ENCODE assay signal across 30 cellular contexts in genomic region chr16:28274676-28275075, GRCh38.
"Had no signal": no experiment of that assay in that cellular context is flagged by ENCODE, and none has a peak within 500 bp of the region (broad histone marks: within the 10 kb centered on the region; RNA-seq: fewer than 3 reads in every experiment).

No MANE protein-coding gene starts in this region.

- H3K36me3 ChIP-seq: brain microvascular endothelial cell, breast epithelium had no signal

- H3K4me3 ChIP-seq: body of pancreas, breast epithelium had no signal

- H3K27ac Mint-ChIP-seq: activated B cell treated with CpG ODN at 0.5 μM for 24 hours; activated CD4-positive, alpha-beta memory T cell treated with anti-CD3 and anti-CD28 coated beads, Interleukin-2, amount 10 ng/mL, durations not matched to agents 7 days and 5 days; activated CD4-positive, alpha-beta T cell treated with anti-CD3 and anti-CD28 coated beads, Interleukin-2, amount 10 ng/mL, durations not matched to agents 7 days and 5 days; activated CD8-positive, alpha-beta memory T cell treated with anti-CD3 and anti-CD28 coated beads, Interleukin-2, amount 10 ng/mL, durations not matched to agents 7 days and 5 days; activated naive CD8-positive, alpha-beta T cell; activated naive CD8-positive, alpha-beta T cell treated with anti-CD3 and anti-CD28 coated beads, Interleukin-2, amount 10 ng/mL, durations not matched to agents 7 days and 5 days; activated naive CD8-positive, alpha-beta T cell treated with anti-CD3 and anti-CD28 coated beads, Interleukin-2, amount 50 U/mL, for 24 hours; activated T-cell treated with anti-CD3 and anti-CD28 coated beads, Interleukin-2, amount 50 U/mL, for 24 hours; activated T-helper 2 cell treated with anti-CD3 and anti-CD28 coated beads, Interferon-gamma antibody, Interleukin-2, Interleukin-4, amounts not matched to agents 10 μg/mL and 5 μg/mL and 100 μg/mL, durations not matched to agents 14 hours and 24 hours and 36 hours; T-helper 1 cell treated with Interleukin-12 subunit alpha and Interleukin-12 subunit beta and Interleukin-4 antibody, amounts not matched to agents 30 μg/mL and 1 μg/mL, for 36 hours; T-helper 2 cell treated with Interferon-gamma antibody and Interleukin-4, amounts not matched to agents 5 μg/mL and 100 μg/mL, for 36 hours had no signal

- H3K9me3 ChIP-seq: body of pancreas, breast epithelium had no signal

- H3K36me3 Mint-ChIP-seq: activated CD8-positive, alpha-beta memory T cell treated with anti-CD3 and anti-CD28 coated beads, Interleukin-2, amount 10 ng/mL, durations not matched to agents 7 days and 5 days; activated naive CD8-positive, alpha-beta T cell; activated naive CD8-positive, alpha-beta T cell treated with anti-CD3 and anti-CD28 coated beads, Interleukin-2, amount 10 ng/mL, durations not matched to agents 7 days and 5 days had no signal

- H3K4me3 Mint-ChIP-seq: activated B cell treated with CpG ODN at 0.5 μM for 24 hours; activated CD4-positive, alpha-beta memory T cell treated with anti-CD3 and anti-CD28 coated beads, Interleukin-2, amount 10 ng/mL, durations not matched to agents 7 days and 5 days; activated CD4-positive, alpha-beta T cell treated with anti-CD3 and anti-CD28 coated beads, Interleukin-2, amount 10 ng/mL, durations not matched to agents 7 days and 5 days; activated CD8-positive, alpha-beta memory T cell treated with anti-CD3 and anti-CD28 coated beads, Interleukin-2, amount 10 ng/mL, durations not matched to agents 7 days and 5 days; activated naive CD8-positive, alpha-beta T cell; activated naive CD8-positive, alpha-beta T cell treated with anti-CD3 and anti-CD28 coated beads, Interleukin-2, amount 10 ng/mL, durations not matched to agents 7 days and 5 days; activated naive CD8-positive, alpha-beta T cell treated with anti-CD3 and anti-CD28 coated beads, Interleukin-2, amount 50 U/mL, for 24 hours; activated T-cell treated with anti-CD3 and anti-CD28 coated beads, Interleukin-2, amount 50 U/mL, for 24 hours; T-helper 1 cell treated with Interleukin-12 subunit alpha and Interleukin-12 subunit beta and Interleukin-4 antibody, amounts not matched to agents 30 μg/mL and 1 μg/mL, for 36 hours; T-helper 2 cell treated with Interferon-gamma antibody and Interleukin-4, amounts not matched to agents 5 μg/mL and 100 μg/mL, for 36 hours had no signal

- ATAC-seq: activated CD8-positive, alpha-beta memory T cell treated with anti-CD3 and anti-CD28 coated beads, Interleukin-2, amount 10 ng/mL, durations not matched to agents 7 days and 5 days; activated naive CD8-positive, alpha-beta T cell treated with anti-CD3 and anti-CD28 coated beads, Interleukin-2, amount 50 U/mL, for 24 hours; body of pancreas had no signal

- H3K9me3 Mint-ChIP-seq: activated CD4-positive, alpha-beta memory T cell treated with anti-CD3 and anti-CD28 coated beads, Interleukin-2, amount 10 ng/mL, durations not matched to agents 7 days and 5 days; activated CD4-positive, alpha-beta T cell treated with anti-CD3 and anti-CD28 coated beads, Interleukin-2, amount 10 ng/mL, durations not matched to agents 7 days and 5 days; activated naive CD8-positive, alpha-beta T cell treated with anti-CD3 and anti-CD28 coated beads, Interleukin-2, amount 50 U/mL, for 24 hours; activated T-cell treated with anti-CD3 and anti-CD28 coated beads, Interleukin-2, amount 50 U/mL, for 24 hours; T-helper 2 cell treated with Interferon-gamma antibody and Interleukin-4, amounts not matched to agents 5 μg/mL and 100 μg/mL, for 36 hours had no signal

- H3K4me1 ChIP-seq: breast epithelium had no signal

- DNase-seq: activated B cell treated with CpG ODN at 0.5 μM for 24 hours; activated CD4-positive, alpha-beta memory T cell treated with anti-CD3 and anti-CD28 coated beads, Interleukin-2, amount 10 ng/mL, durations not matched to agents 7 days and 5 days; activated CD4-positive, alpha-beta T cell treated with anti-CD3 and anti-CD28 coated beads for 48 hours; activated CD4-positive, alpha-beta T cell treated with anti-CD3 and anti-CD28 coated beads, Interleukin-2, amount 10 ng/mL, durations not matched to agents 7 days and 5 days; activated CD4-positive, alpha-beta T cell treated with anti-CD3 and anti-CD28 coated beads, Interleukin-2, amount 50 U/mL, for 48 hours; activated CD4-positive, CD25-positive, alpha-beta regulatory T cell treated with anti-CD3 and anti-CD28 coated beads, Interleukin-2, amount 50 U/mL, for 72 hours; activated CD8-positive, alpha-beta memory T cell treated with anti-CD3 and anti-CD28 coated beads for 24 hours; activated CD8-positive, alpha-beta memory T cell treated with anti-CD3 and anti-CD28 coated beads, Interleukin-2, amount 10 ng/mL, durations not matched to agents 7 days and 5 days; activated CD8-positive, alpha-beta memory T cell treated with anti-CD3 and anti-CD28 coated beads, Interleukin-2, amount 50 U/mL, for 48 hours; activated effector memory CD4-positive, alpha-beta T cell treated with Interleukin-2 at 50 U/mL for 16 hours; activated gamma-delta T cell; activated naive CD4-positive, alpha-beta T cell treated with anti-CD3 and anti-CD28 coated beads, Interleukin-2, amount 50 U/mL, for 16 hours; activated naive CD4-positive, alpha-beta T cell treated with Interleukin-2 at 50 U/mL for 16 hours; activated naive CD8-positive, alpha-beta T cell treated with anti-CD3 and anti-CD28 coated beads, Interleukin-2, amount 10 ng/mL, durations not matched to agents 7 days and 5 days; activated naive CD8-positive, alpha-beta T cell treated with anti-CD3 and anti-CD28 coated beads, Interleukin-2, amount 50 U/mL, for 24 hours; activated T-cell treated with anti-CD3 and anti-CD28 coated beads, Interleukin-2, amount 50 U/mL, for 24 hours; activated T-cell treated with anti-CD3 and anti-CD28 coated beads, Interleukin-2, amount 50 U/mL, for 48 hours; aorta; body of pancreas; brain microvascular endothelial cell; central memory CD4-positive, alpha-beta T cell; T-helper 1 cell; T-helper 2 cell; T-helper 9 cell had no signal

- H3K27me3 Mint-ChIP-seq: activated naive CD8-positive, alpha-beta T cell had no signal

- H3K27ac ChIP-seq: body of pancreas, brain microvascular endothelial cell, breast epithelium, VCaP had no signal
